Comparison of ENCODE assay signal across 8 cellular contexts in genomic region chr6:28809947-28810654, GRCh38.
A peak's percentile ranks its signal among the peaks of the same experiment; 100 is the strongest.
DNase-seq lines count a peak whose midpoint lies in the region; ATAC-seq and TF ChIP-seq lines count a peak whose summit lies in the region.

No MANE protein-coding gene starts in this region.

- H3K27ac ChIP-seq in 22Rv1 (no peak overlapping the region), spleen (no peak overlapping the region), OCI-LY7 (ENCODE audit: low read depth, low read length, poor library complexity, severe bottlenecking) (no peak overlapping the region)

- DNase-seq in SK-MEL-5 (ENCODE audit: low read depth, low spot score) (peak; percentile 53), fibroblast of mammary gland (ENCODE audit: low read depth) (no peak), spleen (no peak), OCI-LY7 (ENCODE audit: low spot score) (no peak), SW480 (ENCODE audit: low spot score) (no peak)

- ATAC-seq in HG02981 (IDR thresholded peaks at IDR 0.05; ENCODE audit: unreplicated experiment), result no peak

- no peaks in the 10 kb centered on the region for H3K9me3 ChIP-seq in ES-I3 (ENCODE audit: control insufficient read depth, insufficient read depth, low read length)
- H3K9me3 ChIP-seq in spleen, result peaks cover 0 to 19% (median 0%) of the 10 kb centered on the region in 8 donors
- H3K9me3 ChIP-seq in OCI-LY7 (ENCODE audit: low read length), result no peaks in the 10 kb centered on the region

- BruUV-seq in OCI-LY7 (replicated peaks; lab: Mats Ljungman, UMichigan), result no TSS peak

- H3K9ac ChIP-seq in ES-I3 (ENCODE audit: low read depth, low read length), result peak overlapping the region; percentile 24; the same call in 1 of the 2 replicates

- H3K9me2 ChIP-seq in OCI-LY7 (ENCODE audit: insufficient read depth, low read length), result no peaks in the 10 kb centered on the region

- H3K4me2 ChIP-seq in OCI-LY7 (ENCODE audit: low read length), result no peak overlapping the region

- H3K79me2 ChIP-seq in OCI-LY7 (ENCODE audit: insufficient read depth, low read depth, low read length), result no peaks in the 10 kb centered on the region

- in situ Hi-C loops in SK-MEL-5 (cut with HindIII; ENCODE audit: low pct_unique_long_range_greater_than_20kb, low sequenced_read_pairs), result no loop called here

- H3K4me1 ChIP-seq in ES-I3 (ENCODE audit: insufficient read depth, low read length), result peaks cover 5% of the 10 kb centered on the region; the same call in 1 of the 2 replicates
- H3K4me1 ChIP-seq in spleen, result peaks cover 0 to 6% (median 4%) of the 10 kb centered on the region in 6 donors
- H3K4me1 ChIP-seq in OCI-LY7 (ENCODE audit: insufficient read depth, low read length, poor library complexity, severe bottlenecking), result peaks cover 5% of the 10 kb centered on the region

- CTCF ChIA-PET in OCI-LY7 (lab: Charles Lee; ENCODE audit: unreplicated experiment), result no interaction called here

- H4K20me1 ChIP-seq in OCI-LY7 (ENCODE audit: insufficient read depth, low read length), result no peaks in the 10 kb centered on the region

- TF ChIP-seq POLR2A in spleen (IDR thresholded peaks at IDR 0.05), result no peak

- POLR2A ChIA-PET in OCI-LY7 (lab: Charles Lee), result interaction anchor here (0.7 kb wide), 1 partner anchor 1211 kb away, joined by 3 read pairs; no protein-coding TSS in a partner anchor

- intact Hi-C loops in spleen (cut with DNase I; ENCODE audit: low total_unique reads), result no loop called here
- intact Hi-C loops in OCI-LY7 (cut with micrococcal nuclease; ENCODE audit: unreplicated experiment), result no loop called here

- H3K36me3 ChIP-seq in ES-I3 (ENCODE audit: insufficient read depth, low read length), result no peaks in the 10 kb centered on the region
- H3K36me3 ChIP-seq in spleen, result no peaks in the 10 kb centered on the region
- no peaks in the 10 kb centered on the region for H3K36me3 ChIP-seq in OCI-LY7 (ENCODE audit: insufficient read depth, low read length)

- 6 to 8% (median 7%) methylated on average over 32 to 33 of the region's 33 CpGs for WGBS in spleen, 5 donors

- H3K4me3 ChIP-seq in fibroblast of mammary gland (ENCODE audit: control insufficient read depth, low read depth, low read length) (peak overlapping the region; percentile 54), spleen (no peak overlapping the region), OCI-LY7 (ENCODE audit: low read depth, low read length, poor library complexity, severe bottlenecking) (no peak overlapping the region)

- TF ChIP-seq CTCF in 22Rv1 (IDR thresholded peaks at IDR 0.05), result peak; percentile 61
- TF ChIP-seq CTCF in fibroblast of mammary gland (conservative IDR thresholded peaks at IDR 0.05; ENCODE audit: control insufficient read depth, insufficient read depth, low read depth, low read length), result no peak
- no peak for TF ChIP-seq CTCF in spleen (IDR thresholded peaks at IDR 0.05 in 8 of 11, conservative IDR thresholded peaks at IDR 0.05 in 3 of 11)
- no peak for TF ChIP-seq CTCF in OCI-LY7 (conservative IDR thresholded peaks at IDR 0.05; ENCODE audit: low read length)

- peaks cover 4 to 100% (median 87%) of the 10 kb centered on the region in 7 donors for H3K27me3 ChIP-seq in spleen (replicated peaks in 1 of 7)

- H2AFZ ChIP-seq in OCI-LY7 (ENCODE audit: low read length), result no peak overlapping the region
